8 cellular contexts compared by ENCODE assay signal in the genomic region with DNA sequence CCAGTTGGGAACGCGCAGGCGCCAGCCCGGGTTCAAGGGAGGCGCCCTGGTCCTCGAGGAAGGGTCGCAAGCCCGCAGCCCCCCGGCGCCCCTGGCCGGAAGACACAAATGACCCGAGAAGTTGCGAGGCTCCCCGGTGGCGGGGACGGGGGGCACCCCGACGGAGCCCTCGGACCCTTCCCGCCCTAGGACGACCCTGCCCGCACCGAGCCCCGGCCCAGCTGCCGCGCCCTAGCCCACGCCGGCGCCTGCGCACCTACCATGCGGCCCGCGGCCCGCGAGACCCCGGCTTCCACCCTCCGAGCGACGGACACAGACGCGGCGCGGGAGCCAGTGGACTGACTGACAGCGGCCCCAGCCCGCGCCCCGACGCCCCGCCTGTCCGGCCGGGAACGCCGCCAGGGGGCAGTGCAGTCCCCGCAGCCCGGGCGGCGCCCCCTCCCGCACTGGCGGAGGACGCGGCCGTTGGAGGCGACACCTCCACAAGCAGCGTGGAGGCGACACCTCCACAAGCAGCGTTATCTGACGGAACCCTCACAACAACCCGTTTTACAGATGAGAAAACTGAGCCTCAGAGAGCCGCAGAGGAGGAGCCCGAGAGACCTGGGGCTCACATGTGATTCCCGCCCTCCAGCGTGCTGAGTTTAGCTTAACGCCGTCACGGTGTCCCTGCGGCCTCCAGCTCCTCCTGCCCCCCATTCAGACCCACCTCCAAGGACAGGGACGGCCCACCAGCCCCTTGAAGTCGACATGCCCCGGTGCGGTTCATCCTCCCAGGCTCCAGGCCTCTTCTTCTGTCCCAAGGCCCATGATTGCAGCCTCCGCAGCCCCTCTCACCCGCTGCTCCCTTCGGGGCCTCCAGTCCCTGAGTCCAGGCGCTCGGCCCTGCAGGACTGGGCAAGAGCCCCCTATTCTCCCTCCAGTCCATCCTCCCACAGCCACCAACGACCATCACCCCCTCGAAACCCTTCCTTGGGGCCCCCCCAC. TPM values are rescaled to one million over a fixed set of nuclear protein-coding genes. Genes with fewer than 3 reads are reported as not detected.
DNase-seq lines count a peak whose midpoint lies in the region; ATAC-seq, FAIRE-seq and TF ChIP-seq lines count a peak whose summit lies in the region.

A gene with protein sequence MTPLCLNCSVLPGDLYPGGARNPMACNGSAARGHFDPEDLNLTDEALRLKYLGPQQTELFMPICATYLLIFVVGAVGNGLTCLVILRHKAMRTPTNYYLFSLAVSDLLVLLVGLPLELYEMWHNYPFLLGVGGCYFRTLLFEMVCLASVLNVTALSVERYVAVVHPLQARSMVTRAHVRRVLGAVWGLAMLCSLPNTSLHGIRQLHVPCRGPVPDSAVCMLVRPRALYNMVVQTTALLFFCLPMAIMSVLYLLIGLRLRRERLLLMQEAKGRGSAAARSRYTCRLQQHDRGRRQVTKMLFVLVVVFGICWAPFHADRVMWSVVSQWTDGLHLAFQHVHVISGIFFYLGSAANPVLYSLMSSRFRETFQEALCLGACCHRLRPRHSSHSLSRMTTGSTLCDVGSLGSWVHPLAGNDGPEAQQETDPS (minus strand): TSS at position 347 of the 987 bp plus-strand sequence. CDS start 84 bp downstream, at position 263.

- no peaks in the 10 kb centered on the region for H3K9me1 ChIP-seq in K562 (ENCODE audit: control insufficient read depth, insufficient read depth, low read length)

- 24% methylated on average over 23 of the region's 87 CpGs for WGBS in K562 (ENCODE audit: insufficient coverage, low coverage, missing lambda C conversion rate)

- TF ChIP-seq POLR2A in K562 (conservative IDR thresholded peaks at IDR 0.05) = no peak

- H4K20me1 ChIP-seq in DOHH2 (ENCODE audit: control insufficient read depth, insufficient read depth, low read depth, low read length) (no peaks in the 10 kb centered on the region), K562 (replicated peaks; ENCODE audit: control insufficient read depth, insufficient read depth, low read length) (no peaks in the 10 kb centered on the region)

- peak within 1 kb of the TSS; percentile 3; the same call in 1 of the 2 replicates for H3K4me2 ChIP-seq in DOHH2 (ENCODE audit: low read length)
- H3K4me2 ChIP-seq in K562 (ENCODE audit: insufficient read depth, low read length) = peak within 1 kb of the TSS; percentile 58; the same call in 1 of the 2 replicates

- H3F3A ChIP-seq in DOHH2 (ENCODE audit: control insufficient read depth, insufficient read depth) = no peaks in the 10 kb centered on the region

- peaks cover 10% of the 10 kb centered on the region for H3K27me3 ChIP-seq in DOHH2 (ENCODE audit: control insufficient read depth, low read length)
- H3K27me3 ChIP-seq in K562 (ENCODE audit: control insufficient read depth in 2 of 2, insufficient read depth in 2 of 2, low read length in 2 of 2) = peaks cover 0 to 6% of the 10 kb centered on the region in 2 experiments; a peak in 2 of 5 replicates

- no peaks in the 10 kb centered on the region for H3K36me3 ChIP-seq in DOHH2 (ENCODE audit: control insufficient read depth, low read length)
- H3K36me3 ChIP-seq in K562 (ENCODE audit: control insufficient read depth, insufficient read depth, low read length) = no peaks in the 10 kb centered on the region
- no peaks in the 10 kb centered on the region for H3K36me3 ChIP-seq in kidney (ENCODE audit: control insufficient read depth in 1 of 2, insufficient read depth in 2 of 2, low read length in 2 of 2)

- POLR2A ChIA-PET in K562 (lab: Yijun Ruan, JAX) = no interaction called here

- H3K9me2 ChIP-seq in DOHH2 (replicated peaks; ENCODE audit: control insufficient read depth, low read length) = no peaks in the 10 kb centered on the region

- ATAC-seq in HG02798 (IDR thresholded peaks at IDR 0.05; ENCODE audit: poor library complexity, unreplicated experiment) (peak; percentile 60), K562 (peak; percentile 96), HG02571 (IDR thresholded peaks at IDR 0.05; ENCODE audit: unreplicated experiment) (no peak)

- CTCF ChIA-PET in K562 (lab: Yijun Ruan, JAX; ENCODE audit: low intra/inter-chr PET ratio) = interaction anchor here (0.9 to 1.8 kb wide), 2 partner anchors 28 to 145 kb away, joined by 3 to 12 read pairs; no protein-coding TSS in a partner anchor

- no peaks in the 10 kb centered on the region for H3K4me1 ChIP-seq in DOHH2 (ENCODE audit: control insufficient read depth, low read length)
- peaks cover 0 to 21% of the 10 kb centered on the region in 2 experiments; a peak in 2 of 5 replicates for H3K4me1 ChIP-seq in K562 (replicated peaks in 1 of 2; ENCODE audit: control insufficient read depth in 2 of 2, insufficient read depth in 2 of 2, low read length in 2 of 2)
- H3K4me1 ChIP-seq in kidney (ENCODE audit: control insufficient read depth in 1 of 2, insufficient read depth in 1 of 2, low read depth in 1 of 2, low read length in 2 of 2) = no peaks in the 10 kb centered on the region

- H3K79me2 ChIP-seq in DOHH2 (ENCODE audit: control insufficient read depth, low read length) (no peaks in the 10 kb centered on the region), K562 (ENCODE audit: control insufficient read depth, insufficient read depth, low read length) (no peaks in the 10 kb centered on the region)

- FAIRE-seq in K562 (lab: Jason Lieb, UNC) = peak; percentile 57
- no peak for FAIRE-seq in kidney (lab: Jason Lieb, UNC)

- intact Hi-C loops in K562 (cut with micrococcal nuclease) = no loop called here
- intact Hi-C loops in kidney (cut with DNase I) = no loop called here

- DNase-seq in T-helper 2 cell (peak; percentile 57 to 88 (median 67)), K562 (ENCODE audit: extremely low read depth in 1 of 4, low spot score in 3 of 4) (peak; percentile 76 to 84 (median 82)), kidney (peak; percentile 86), foreskin melanocyte (no peak)
- peak; percentile 40 for DNase-seq in stimulated activated CD4-positive, alpha-beta T cell treated with anti-CD3 and anti-CD28 coated beads, Interleukin-2, amount 100 ng/mL, for 4 hours (ENCODE audit: low read depth)

- TF ChIP-seq EP300 in K562 (IDR thresholded peaks at IDR 0.05; ENCODE audit: low read length) = no peak

- peak; percentile 81 to 87 for TF ChIP-seq RAD21 in K562 (CRISPR knock-in tag; conservative IDR thresholded peaks at IDR 0.05 in 1 of 2, IDR thresholded peaks at IDR 0.05 in 1 of 2)

- TF ChIP-seq CTCF in DOHH2 (IDR thresholded peaks at IDR 0.05; ENCODE audit: low read depth, low read length, poor library complexity, severe bottlenecking) (peak; percentile 71), K562 (IDR thresholded peaks at IDR 0.05 in 2 of 3, conservative IDR thresholded peaks at IDR 0.05 in 1 of 3; ENCODE audit: insufficient read depth in 2 of 3, low read depth in 1 of 3, low read length in 3 of 3) (peak; percentile 73 to 98 (median 81)), kidney (IDR thresholded peaks at IDR 0.05; ENCODE audit: borderline replicate concordance, extremely low read depth, insufficient read depth) (peak; percentile 72)

- in situ Hi-C loops in K562 (cut with MboI) = no loop called here

- no peak within 1 kb of the TSS for H3K4me3 ChIP-seq in DOHH2 (ENCODE audit: low read length)
- H3K4me3 ChIP-seq in K562 = peak within 1 kb of the TSS; percentile 34
- H3K4me3 ChIP-seq in kidney (ENCODE audit: low read length in 2 of 2) = peak within 1 kb of the TSS; percentile 18 to 44

- H3K9me3 ChIP-seq in DOHH2 (ENCODE audit: control insufficient read depth, insufficient read depth, low read length) = no peaks in the 10 kb centered on the region
- no peaks in the 10 kb centered on the region for H3K9me3 ChIP-seq in K562 (replicated peaks; ENCODE audit: control insufficient read depth, insufficient read depth, low read depth, low read length)
- no peaks in the 10 kb centered on the region for H3K9me3 ChIP-seq in kidney (ENCODE audit: control insufficient read depth in 1 of 2, low read length in 2 of 2)

- H3K9ac ChIP-seq in K562 (ENCODE audit: insufficient read depth in 1 of 2, low read depth in 2 of 2, low read length in 2 of 2) (peak within 1 kb of the TSS; percentile 38 to 86; a peak in 3 of 4 replicates), kidney (ENCODE audit: low read length in 2 of 2) (no peak within 1 kb of the TSS)

- H2AFZ ChIP-seq in K562 (ENCODE audit: low read depth, low read length) = peak within 1 kb of the TSS; percentile 76

- no peak within 1 kb of the TSS for H3K27ac ChIP-seq in DOHH2 (ENCODE audit: low read depth, low read length)
- H3K27ac ChIP-seq in K562 (ENCODE audit: extremely low read depth, low read depth, low read length) = no peak within 1 kb of the TSS
- no peak within 1 kb of the TSS for H3K27ac ChIP-seq in kidney (ENCODE audit: low read depth in 2 of 2, low read length in 2 of 2)

- no TSS peak for BruUV-seq in K562 (replicated peaks; lab: Mats Ljungman, UMichigan)

TF ChIP-seq in K562, 482 proteins besides CTCF, POLR2A, EP300 and RAD21 (continues in another document):
- TF ChIP-seq GTF2E2 (tag; IDR thresholded peaks at IDR 0.05) = no peak

RNA-seq across cellular contexts. Expression of the gene that starts here (rescaled TPM):
- total RNA-seq in K562 (2011; cell fraction: chromatin; rRNA removed; ENCODE audit: low replicate concordance) = 0.35 and 0.83 TPM in 2 replicates
- total RNA-seq in K562 (2011; cell fraction: nucleolus; rRNA removed) = 0.53 and 0.83 TPM in 2 replicates
- total RNA-seq in K562 (2011; cell fraction: nucleoplasm; rRNA removed) = 0.51 and 0.61 TPM in 2 replicates
- total RNA-seq in K562 (2014; rRNA removed) (0.05 and 0.20 TPM in 2 replicates), K562 (2014; rRNA removed; fragmentation: Illumina TruSeq; extraction: Trizol) (0.07 and 0.16 TPM in 2 replicates), K562 (2015; rRNA removed; fragmentation: Illumina TruSeq; extraction: Trizol) (0.08 and 0.18 TPM in 2 replicates), K562 (2021) (0.27 and 0.34 TPM in 2 replicates), kidney (0.94 TPM)
- polyA plus RNA-seq in K562 (2011; rRNA removed) (0.15 and 0.19 TPM in 2 replicates), K562 (2014; fragmentation: Illumina TruSeq; extraction: Trizol) (0.15 and 0.21 TPM in 2 replicates), K562 (2014; fragmentation: Nextera tagmentation; extraction: Ambion mirVana) (under 1 TPM; 0.01 to 0.06 TPM), K562 (2014; rRNA removed) (0.12 and 0.15 TPM in 2 replicates), kidney (ENCODE audit: insufficient read depth, low read depth, low replicate concordance) (1.3 TPM)
- polyA plus RNA-seq in K562 (2011; cell fraction: cytosol; rRNA removed) = 0.16 and 0.32 TPM in 2 replicates
- 0.48 and 0.51 TPM in 2 replicates for polyA plus RNA-seq in K562 (2011; cell fraction: nucleus; rRNA removed)
- polyA plus RNA-seq in K562 (2012) = 0.38 and 0.71 TPM in 2 replicates
- 0.06 TPM in 1 of 2 replicates, not detected in the other for polyA minus RNA-seq in K562 (2011; rRNA and poly(A)+ RNA removed)
- not detected in 2 replicates for polyA minus RNA-seq in K562 (2011; cell fraction: cytosol; rRNA and poly(A)+ RNA removed)
- polyA minus RNA-seq in K562 (2011; cell fraction: nucleus; rRNA and poly(A)+ RNA removed) = 0.11 and 0.13 TPM in 2 replicates

Comparison
In these comparisons a context has a peak if more than half of its experiments do, and no peak if none do; other contexts are left out.
1. Peak in DNase-seq, ATAC-seq, H3K4me3 ChIP-seq, H3K9ac ChIP-seq and H3K4me2 ChIP-seq in K562; RNA of the gene not detected or under 1 TPM.